In the genomic region with DNA sequence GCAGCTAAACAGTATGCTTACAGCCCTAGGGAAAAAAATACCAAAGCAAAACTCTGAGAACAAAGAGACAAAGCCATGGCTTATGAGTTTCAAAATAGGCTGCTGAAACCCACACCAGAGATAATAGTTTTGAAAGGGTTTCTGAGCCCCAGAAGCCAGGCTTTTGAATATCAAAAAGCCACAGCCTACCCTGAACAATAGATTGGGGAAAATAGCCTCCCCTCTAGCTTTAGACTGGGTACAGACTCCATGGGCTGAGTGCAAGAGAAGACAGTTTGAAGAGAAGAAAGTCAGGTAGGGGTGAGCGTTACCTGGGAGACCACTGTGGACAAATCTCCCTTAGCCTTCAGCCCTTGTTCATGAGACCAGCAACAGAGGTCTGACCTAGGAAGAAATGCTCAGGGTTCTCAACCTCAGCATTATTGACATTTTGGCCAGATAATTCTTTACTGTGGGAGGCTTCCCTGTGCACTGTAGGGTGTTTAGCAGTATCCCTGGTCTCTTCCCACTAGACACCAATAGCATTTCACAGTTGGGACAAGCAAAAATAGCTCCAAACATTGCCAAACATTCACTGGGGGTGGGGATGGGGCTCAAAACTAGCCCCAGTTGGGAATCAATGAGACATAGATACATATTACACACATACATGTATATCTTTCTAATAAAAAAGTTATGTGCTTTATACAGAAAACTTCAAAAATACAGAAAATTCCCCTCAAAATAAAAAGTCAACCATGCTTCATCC, we compare ENCODE assay signal across 25 cellular contexts. TPM values are rescaled to one million over a fixed set of nuclear protein-coding genes. Genes with fewer than 3 reads are reported as not detected.
DNase-seq lines count a peak whose midpoint lies in the region; ATAC-seq, FAIRE-seq and TF ChIP-seq lines count a peak whose summit lies in the region.
"Had no signal": no experiment of that assay in that cellular context is flagged by ENCODE, and none has a peak within 500 bp of the region (broad histone marks: within the 10 kb centered on the region; RNA-seq: fewer than 3 reads in every experiment).

No MANE protein-coding gene starts in this region.

- no peaks in the 10 kb centered on the region for H3K9me3 Mint-ChIP-seq in neural progenitor cell

- no peak overlapping the region for H2BK15ac ChIP-seq in H1 (ENCODE audit: low read length)

- peaks cover 21% of the 10 kb centered on the region for H3K4me1 ChIP-seq in KMS-11 (ENCODE audit: low read depth, poor library complexity, severe bottlenecking)
- H3K4me1 ChIP-seq in H1 (replicated peaks in 1 of 4; ENCODE audit: control insufficient read depth in 3 of 4, insufficient read depth in 4 of 4, low read length in 3 of 4), result peaks cover 0 to 5% (median 0%) of the 10 kb centered on the region in 4 experiments; a peak in 2 of 7 replicates
- H3K4me1 ChIP-seq in neural progenitor cell, result peaks cover 10% of the 10 kb centered on the region
- no peaks in the 10 kb centered on the region for H3K4me1 ChIP-seq in stomach

- TF ChIP-seq EP300 in H1 (IDR thresholded peaks at IDR 0.05; ENCODE audit: borderline replicate concordance in 1 of 2, low read depth in 2 of 2, low read length in 2 of 2), result no peak
- no peak for TF ChIP-seq EP300 in stomach (IDR thresholded peaks at IDR 0.05)

- H3K36me3 Mint-ChIP-seq in neural progenitor cell, result no peaks in the 10 kb centered on the region

- CTCF ChIA-PET in H1 (lab: Charles Lee; ENCODE audit: partially characterized antibody), result interaction anchor here (1.3 to 4.6 kb wide), 2 partner anchors 10 to 11 kb away, joined by 6 to 27 read pairs; partner anchors contain the start of gene TAFA4
- CTCF ChIA-PET in RWPE1 (lab: Yijun Ruan, JAX), result no interaction called here

- no peak for TF ChIP-seq POLR2A in H1 (IDR thresholded peaks at IDR 0.05; ENCODE audit: control extremely low read depth in 1 of 2, low read depth in 2 of 2, low read length in 2 of 2)
- no peak for TF ChIP-seq POLR2A in stomach (IDR thresholded peaks at IDR 0.05)

- H3F3A ChIP-seq in neural progenitor cell (ENCODE audit: low read depth), result no peaks in the 10 kb centered on the region

- WGBS in H1 (ENCODE audit: extremely low coverage in 1 of 2, insufficient coverage in 1 of 2, insufficient read length in 1 of 2, insufficient replicate concordance in 2 of 2, low coverage in 1 of 2, low lambda C conversion rate in 2 of 2, missing lambda C conversion rate in 1 of 2), 2 experiments, result 57% methylated on average over 1 of the region's 1 CpG; no CpG with 5 or more reads in 1 of the 2 experiments
- 74 to 95% (median 89%) methylated on average over 1 of the region's 1 CpG for WGBS in stomach, 5 donors

- no peak for ATAC-seq in GM18511 (IDR thresholded peaks at IDR 0.05; ENCODE audit: unreplicated experiment)
- ATAC-seq: HCT116, PC-3 had no signal

- H2BK12ac ChIP-seq in H1 (ENCODE audit: low read depth, low read length), result no peak overlapping the region

- H3K14ac ChIP-seq in H1 (ENCODE audit: insufficient read length), result no peak overlapping the region

- H3K9me3 ChIP-seq in H1 (ENCODE audit: insufficient read depth in 2 of 2, low read depth in 1 of 2, low read length in 1 of 2), result no peaks in the 10 kb centered on the region
- H3K9me3 ChIP-seq in neural progenitor cell (ENCODE audit: low read depth), result no peaks in the 10 kb centered on the region
- H3K9me3 ChIP-seq in stomach, result no peaks in the 10 kb centered on the region
- H3K9me3 ChIP-seq: SK-N-SH had no signal

- FAIRE-seq in H1 (lab: Jason Lieb, UNC), result no peak

- H2BK5ac ChIP-seq in H1 (ENCODE audit: low read depth, low read length), result no peak overlapping the region

- no peak overlapping the region for H3K56ac ChIP-seq in H1 (replicated peaks; ENCODE audit: insufficient read length, low read depth, low read length)

- H4K91ac ChIP-seq in H1 (replicated peaks; ENCODE audit: insufficient read length, low read length), result no peak overlapping the region

- intact Hi-C loops in stomach (cut with DNase I; ENCODE audit: low total_unique reads), result no loop called here

- H2AFZ ChIP-seq in KMS-11 (ENCODE audit: low read depth) (peak overlapping the region; percentile 44; the same call in 1 of the 2 replicates), H1 (ENCODE audit: low read length) (peak overlapping the region; percentile 20), neural progenitor cell (replicated peaks) (peak overlapping the region; percentile 87)

- no peak overlapping the region for H3K23ac ChIP-seq in H1 (ENCODE audit: insufficient read length)

- POLR2A ChIA-PET in H1 (lab: Charles Lee; ENCODE audit: partially characterized antibody), result interaction anchor here (1.2 kb wide), 1 partner anchor 12 kb away, joined by 4 read pairs; the partner anchor contains the start of gene TAFA4
- POLR2A ChIA-PET in RWPE1 (lab: Yijun Ruan, JAX; ENCODE audit: low non-redundant PET), result no interaction called here

- no peak overlapping the region for H3K9ac ChIP-seq in KMS-11
- no peak overlapping the region for H3K9ac ChIP-seq in H1 (replicated peaks in 1 of 4; ENCODE audit: extremely low read depth in 1 of 4, low read depth in 3 of 4, low read length in 3 of 4)
- H3K9ac ChIP-seq in neural progenitor cell, result no peak overlapping the region
- H3K9ac ChIP-seq: SK-N-SH had no signal

- H4K8ac ChIP-seq in H1 (ENCODE audit: extremely low read depth, insufficient read depth, low read length), result no peak overlapping the region

- H3K4me2 ChIP-seq in KMS-11 (peak overlapping the region; percentile 39; the same call in 1 of the 2 replicates), H1 (ENCODE audit: insufficient read depth in 1 of 2, low read depth in 2 of 2, low read length in 2 of 2) (peak overlapping the region; percentile 2 to 31; a peak in 3 of 4 replicates), neural progenitor cell (peak overlapping the region; percentile 50)
- H3K4me2 ChIP-seq: SK-N-SH had no signal

- H3K27ac ChIP-seq in KMS-11 (peak overlapping the region; percentile 60; the same call in 1 of the 2 replicates), H1 (ENCODE audit: low read depth, low read length) (no peak overlapping the region), neural progenitor cell (no peak overlapping the region), stomach (no peak overlapping the region), RWPE1 (no peak overlapping the region)

- H3K23me2 ChIP-seq in H1 (ENCODE audit: low read depth, low read length), result no peaks in the 10 kb centered on the region

- H3K27ac Mint-ChIP-seq in neural progenitor cell, result peak overlapping the region; percentile 50

- peaks cover 29% of the 10 kb centered on the region for H3K4me1 Mint-ChIP-seq in neural progenitor cell

- no peak overlapping the region for H2AK5ac ChIP-seq in H1 (ENCODE audit: low read depth, low read length)

- H3K79me2 ChIP-seq in KMS-11 (ENCODE audit: insufficient read depth, low read depth), result no peaks in the 10 kb centered on the region
- H3K79me2 ChIP-seq in H1 (ENCODE audit: control insufficient read depth in 1 of 2, insufficient read depth in 2 of 2, low read length in 2 of 2), result no peaks in the 10 kb centered on the region
- no peaks in the 10 kb centered on the region for H3K79me2 ChIP-seq in neural progenitor cell (ENCODE audit: low read depth)

- H4K20me1 ChIP-seq in KMS-11 (ENCODE audit: insufficient read depth) (no peaks in the 10 kb centered on the region), H1 (replicated peaks in 1 of 2; ENCODE audit: control insufficient read depth in 1 of 2, insufficient read depth in 2 of 2, low read length in 2 of 2) (no peaks in the 10 kb centered on the region), neural progenitor cell (ENCODE audit: low read depth) (no peaks in the 10 kb centered on the region)

- H2BK120ac ChIP-seq in H1 (replicated peaks; ENCODE audit: low read depth, low read length), result no peak overlapping the region

- peaks cover 5% of the 10 kb centered on the region for H3K27me3 Mint-ChIP-seq in neural progenitor cell (ENCODE audit: insufficient read depth, low read depth)

- H3K27me3 ChIP-seq in KMS-11 (ENCODE audit: insufficient read depth, low read depth), result no peaks in the 10 kb centered on the region
- H3K27me3 ChIP-seq in H1 (replicated peaks in 1 of 4; ENCODE audit: control insufficient read depth in 3 of 4, extremely low read depth in 1 of 4, insufficient read depth in 3 of 4, low read length in 3 of 4), result no peaks in the 10 kb centered on the region
- H3K27me3 ChIP-seq in neural progenitor cell, result no peaks in the 10 kb centered on the region
- H3K27me3 ChIP-seq in stomach, result peaks cover 0 to 20% (median 0%) of the 10 kb centered on the region in 3 donors

- TF ChIP-seq RAD21 in H1 (IDR thresholded peaks at IDR 0.05 in 1 of 2, conservative IDR thresholded peaks at IDR 0.05 in 1 of 2; ENCODE audit: low read depth in 2 of 2, low read length in 2 of 2), result no peak

- H3K4me3 ChIP-seq in KMS-11 (IDR thresholded peaks at IDR 0.05; ENCODE audit: insufficient read depth, low read depth, low read length), result no peak overlapping the region
- no peak overlapping the region for H3K4me3 ChIP-seq in H1 (ENCODE audit: extremely low read depth in 1 of 4, insufficient read depth in 2 of 4, low read depth in 3 of 4, low read length in 4 of 4)
- no peak overlapping the region for H3K4me3 ChIP-seq in neural progenitor cell
- no peak overlapping the region for H3K4me3 ChIP-seq in stomach

- no peak overlapping the region for H2BK20ac ChIP-seq in H1 (ENCODE audit: low read length)

- no peak overlapping the region for H4K5ac ChIP-seq in H1 (ENCODE audit: insufficient read length, low read depth, low read length)

- no peaks in the 10 kb centered on the region for H3K79me1 ChIP-seq in H1 (ENCODE audit: low read depth, low read length)

- H3K36me3 ChIP-seq in KMS-11 (ENCODE audit: insufficient read depth), result no peaks in the 10 kb centered on the region
- no peaks in the 10 kb centered on the region for H3K36me3 ChIP-seq in H1 (ENCODE audit: control insufficient read depth in 2 of 4, insufficient read depth in 4 of 4, low read length in 3 of 4)
- no peaks in the 10 kb centered on the region for H3K36me3 ChIP-seq in neural progenitor cell
- H3K36me3 ChIP-seq in stomach, result no peaks in the 10 kb centered on the region

- TF ChIP-seq CTCF in KMS-11 (conservative IDR thresholded peaks at IDR 0.05; ENCODE audit: low read depth, low read length), result no peak
- TF ChIP-seq CTCF in H1 (IDR thresholded peaks at IDR 0.05; ENCODE audit: control extremely low read depth in 1 of 3, insufficient read depth in 1 of 3, low read depth in 1 of 3, low read length in 3 of 3), result no peak
- no peak for TF ChIP-seq CTCF in neural progenitor cell (IDR thresholded peaks at IDR 0.05)
- TF ChIP-seq CTCF in stomach (IDR thresholded peaks at IDR 0.05), result no peak
- no peak for TF ChIP-seq CTCF in RWPE1 (conservative IDR thresholded peaks at IDR 0.05; ENCODE audit: low read depth)

- no peak overlapping the region for H3K18ac ChIP-seq in H1 (ENCODE audit: extremely low read depth, low read length)

- DNase-seq in ELF-1 (ENCODE audit: low read depth, low spot score) (peak; percentile 52), H1 (ENCODE audit: low read depth in 1 of 2, low spot score in 2 of 2) (no peak), neural progenitor cell (ENCODE audit: low spot score) (peak; percentile 19), stomach (no peak), RWPE1 (ENCODE audit: low spot score) (no peak)
- DNase-seq: AML-193, C1 segment of cervical spinal cord, GDM1, IMR-90, MV-4-11, NCI-H1105 treated with DMSO at 0.1 percent for 48 hours, NCI-H2029 treated with DMSO at 0.1 percent for 48 hours, NCI-H2171 treated with DMSO at 0.1 percent for 48 hours, NCI-H526, PC-3, RPMI8226, SIG-M5, SK-N-SH had no signal

- H3K4ac ChIP-seq in H1 (replicated peaks; ENCODE audit: insufficient read length, low read depth, low read length), result no peak overlapping the region

- no peak overlapping the region for H3K4me3 Mint-ChIP-seq in neural progenitor cell

RNA-seq across cellular contexts. Expression of gene TAFA4, which starts 11.6 kb away (rescaled TPM):
- total RNA-seq in H1 (2021; fragmentation: NEBNext Ultra II Directional; extraction: Animal tissue kit (Norgen Biotek cat#: 25700)), result 9.5 and 11.8 TPM in 2 replicates
- polyA plus RNA-seq in H1 (2011; rRNA removed), result 2.7 and 4.8 TPM in 2 replicates
- 6.2 TPM for polyA plus RNA-seq in H1 (2011; cell fraction: cytosol; rRNA removed)
- 2.9 TPM for polyA plus RNA-seq in H1 (2011; cell fraction: nucleus; rRNA removed)
- polyA plus RNA-seq in H1 (2012, experiment 1 of 2), result 3.2 to 5.7 TPM (median 5.2 TPM) in 4 replicates
- polyA plus RNA-seq in H1 (2012, experiment 2 of 2), result 1.1 TPM
- polyA plus RNA-seq in H1 (2013, experiment 1 of 2), result 5.3 TPM
- polyA plus RNA-seq in H1 (2013, experiment 2 of 2), result 7.2 TPM
- 7.5 and 10.9 TPM in 2 replicates for polyA minus RNA-seq in H1 (2011; rRNA and poly(A)+ RNA removed)
- 8.6 TPM for polyA minus RNA-seq in H1 (2011; cell fraction: cytosol; rRNA and poly(A)+ RNA removed)
- 8.7 TPM for polyA minus RNA-seq in H1 (2011; cell fraction: nucleus; rRNA and poly(A)+ RNA removed)
- 0.50 and 1.9 TPM in 2 replicates for total RNA-seq in neural progenitor cell (ENCODE audit: low replicate concordance)
- 10 to 100 TPM in 1 of 5 donors, 1 to 10 TPM in 2, not detected in 2; 1.8 to 30.9 (median 4.0) TPM for total RNA-seq in stomach
- polyA plus RNA-seq in stomach, result under 1 TPM in 2 of 3 donors, not detected in 1; 0.19 to 0.61 TPM
- total RNA-seq: A172, Daoy, HT1080, IMR-90, PC-3 had no signal
- polyA plus RNA-seq: AG04450, IMR-90, SK-N-SH had no signal

Comparison
In these comparisons a context has a peak if more than half of its experiments do, and no peak if none do; other contexts are left out.
1. DNase-seq: peak in ELF-1 (single experiment) and neural progenitor cell (single experiment); none in H1 (0 of 2), stomach (single experiment) and RWPE1 (single experiment).
2. H2AFZ ChIP-seq: peak in every context shown above with its lines; median percentile 87 in neural progenitor cell; 44 in KMS-11; 20 in H1.
3. Peak in every context shown above with its lines, with median percentiles within 50 percentile points of each other: H3K4me2 ChIP-seq.